Comparison of ENCODE assay signal across 8 cellular contexts in the genomic region with DNA sequence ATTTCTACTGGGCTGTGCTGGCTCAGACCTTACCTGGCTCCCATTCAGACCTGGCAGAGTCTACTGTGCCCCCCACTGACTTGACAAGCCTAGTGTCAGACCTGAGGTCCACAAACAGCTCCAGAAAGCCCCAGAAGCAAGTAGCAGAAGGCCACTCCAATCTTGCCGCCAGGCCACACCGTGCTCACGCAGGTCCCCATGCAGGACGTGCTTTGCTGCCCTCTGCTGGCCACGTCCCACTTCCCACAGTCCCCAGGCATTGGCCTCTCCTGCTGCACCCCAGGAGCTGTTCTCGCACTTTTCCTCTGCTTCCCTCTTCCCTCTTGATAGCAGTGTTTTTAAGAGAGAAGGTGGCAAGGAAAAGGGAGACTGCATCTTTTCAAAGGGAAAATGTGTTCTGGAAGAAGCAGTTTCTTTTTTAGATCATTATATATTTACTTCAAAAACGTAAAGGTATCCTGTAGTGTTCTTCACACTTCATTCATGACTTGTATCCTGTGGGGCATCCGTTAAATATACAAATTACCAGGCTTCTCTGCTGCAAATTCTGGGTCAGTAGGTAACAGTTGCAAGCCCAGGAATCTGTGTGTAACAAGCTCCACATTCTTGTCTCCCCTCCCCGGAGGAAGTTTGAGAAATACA.
DNase-seq lines count a peak whose midpoint lies in the region; ATAC-seq and TF ChIP-seq lines count a peak whose summit lies in the region.

No MANE protein-coding gene starts in this region.

- H3K27ac ChIP-seq in PC-9 (no peak overlapping the region), fibroblast of lung (ENCODE audit: insufficient read depth, low read length) (no peak overlapping the region), neural cell (ENCODE audit: low read length) (no peak overlapping the region)

- peaks cover 54% of the 10 kb centered on the region for H3K27me3 ChIP-seq in PC-9 (ENCODE audit: insufficient read depth, low read depth)
- H3K27me3 ChIP-seq in fibroblast of lung (ENCODE audit: control insufficient read depth, insufficient read depth, low read length) = peaks cover 3% of the 10 kb centered on the region
- no peaks in the 10 kb centered on the region for H3K27me3 ChIP-seq in neural cell (ENCODE audit: insufficient read depth, low read depth, low read length)

- POLR2A ChIA-PET in PC-9 (lab: Charles Lee; ENCODE audit: unreplicated experiment) = no interaction called here

- no peaks in the 10 kb centered on the region for H4K20me1 ChIP-seq in PC-9 (ENCODE audit: insufficient read depth)
- H4K20me1 ChIP-seq in fibroblast of lung (ENCODE audit: control insufficient read depth, extremely low read depth, insufficient read depth, low read length) = no peaks in the 10 kb centered on the region
- no peaks in the 10 kb centered on the region for H4K20me1 ChIP-seq in neural cell (ENCODE audit: insufficient read depth)

- intact Hi-C loops in PC-9 (cut with micrococcal nuclease; ENCODE audit: unreplicated experiment) = no loop called here

- no peak overlapping the region for H3K9ac ChIP-seq in fibroblast of lung (ENCODE audit: insufficient read depth, low read length)
- H3K9ac ChIP-seq in neural cell (ENCODE audit: low read length) = no peak overlapping the region

- no peaks in the 10 kb centered on the region for H3K36me3 Mint-ChIP-seq in activated T-cell treated with anti-CD3 and anti-CD28 coated beads, Interleukin-2, amount 50 U/mL, for 24 hours (ENCODE audit: low read depth)

- H3K4me2 ChIP-seq in PC-9 = no peak overlapping the region
- no peak overlapping the region for H3K4me2 ChIP-seq in fibroblast of lung (ENCODE audit: extremely low read depth, insufficient read depth, low read length)
- no peak overlapping the region for H3K4me2 ChIP-seq in neural cell (ENCODE audit: low read length)

- H3K79me2 ChIP-seq in PC-9 (ENCODE audit: low read depth) = no peaks in the 10 kb centered on the region
- no peaks in the 10 kb centered on the region for H3K79me2 ChIP-seq in fibroblast of lung (ENCODE audit: control insufficient read depth, insufficient read depth, low read length)
- H3K79me2 ChIP-seq in neural cell (replicated peaks; ENCODE audit: insufficient read depth, low read length) = no peaks in the 10 kb centered on the region

- peaks cover 7% of the 10 kb centered on the region for H3K4me1 Mint-ChIP-seq in activated T-cell treated with anti-CD3 and anti-CD28 coated beads, Interleukin-2, amount 50 U/mL, for 24 hours (ENCODE audit: low read depth)
- H3K4me1 Mint-ChIP-seq in stimulated activated naive CD8-positive, alpha-beta T cell treated with anti-CD3 and anti-CD28 coated beads, Interleukin-15, amount 100 ng/mL, for 72 hours = peaks cover 9% of the 10 kb centered on the region

- H3K4me3 ChIP-seq in Jurkat, Clone E6-1 (ENCODE audit: low read length) = no peak overlapping the region
- H3K4me3 ChIP-seq in PC-9 (no peak overlapping the region), fibroblast of lung (replicated peaks in 1 of 4; ENCODE audit: control extremely low read depth in 1 of 4, insufficient read depth in 1 of 4, low read depth in 3 of 4, low read length in 4 of 4) (no peak overlapping the region), neural cell (ENCODE audit: low read length) (no peak overlapping the region)

- H3K9me3 ChIP-seq in PC-9 (ENCODE audit: insufficient read depth, low read depth) (no peaks in the 10 kb centered on the region), fibroblast of lung (ENCODE audit: control insufficient read depth, insufficient read depth, low read depth, low read length) (no peaks in the 10 kb centered on the region), neural cell (ENCODE audit: low read length) (no peaks in the 10 kb centered on the region)

- H3K4me1 ChIP-seq in PC-9 (replicated peaks; ENCODE audit: insufficient read depth) (no peaks in the 10 kb centered on the region), fibroblast of lung (ENCODE audit: control insufficient read depth, extremely low read depth, insufficient read depth, low read length) (no peaks in the 10 kb centered on the region)

- TF ChIP-seq CTCF in PC-9 (conservative IDR thresholded peaks at IDR 0.05) (peak; percentile 89), fibroblast of lung (conservative IDR thresholded peaks at IDR 0.05 in 1 of 2, IDR thresholded peaks at IDR 0.05 in 1 of 2; ENCODE audit: low read depth in 1 of 2, low read length in 2 of 2) (peak; percentile 77 to 98), neural cell (IDR thresholded peaks at IDR 0.05; ENCODE audit: poor library complexity, severe bottlenecking) (peak; percentile 75)

- no peak overlapping the region for H3K4me3 Mint-ChIP-seq in activated T-cell treated with anti-CD3 and anti-CD28 coated beads, Interleukin-2, amount 50 U/mL, for 24 hours
- H3K4me3 Mint-ChIP-seq in stimulated activated naive CD8-positive, alpha-beta T cell treated with anti-CD3 and anti-CD28 coated beads, Interleukin-15, amount 100 ng/mL, for 72 hours = no peak overlapping the region

- H2AFZ ChIP-seq in PC-9 = peak overlapping the region; percentile 5; the same call in 1 of the 2 replicates
- H2AFZ ChIP-seq in fibroblast of lung (ENCODE audit: low read length) = no peak overlapping the region
- H2AFZ ChIP-seq in neural cell (ENCODE audit: low read depth, low read length) = no peak overlapping the region

- no TSS peak for BruUV-seq in PC-9 (replicated peaks; lab: Mats Ljungman, UMichigan)

- H3K9me3 Mint-ChIP-seq in activated T-cell treated with anti-CD3 and anti-CD28 coated beads, Interleukin-2, amount 50 U/mL, for 24 hours = no peaks in the 10 kb centered on the region
- H3K9me3 Mint-ChIP-seq in stimulated activated naive CD8-positive, alpha-beta T cell treated with anti-CD3 and anti-CD28 coated beads, Interleukin-15, amount 100 ng/mL, for 72 hours = no peaks in the 10 kb centered on the region

- H3K27ac Mint-ChIP-seq in activated T-cell treated with anti-CD3 and anti-CD28 coated beads, Interleukin-2, amount 50 U/mL, for 24 hours = no peak overlapping the region
- H3K27ac Mint-ChIP-seq in stimulated activated naive CD8-positive, alpha-beta T cell treated with anti-CD3 and anti-CD28 coated beads, Interleukin-15, amount 100 ng/mL, for 72 hours = peak overlapping the region in 1 of 2 donors; percentile 34

- TF ChIP-seq EP300 in neural cell (conservative IDR thresholded peaks at IDR 0.05; ENCODE audit: poor library complexity, severe bottlenecking) = no peak

- H3K9me2 ChIP-seq in PC-9 (ENCODE audit: insufficient read depth) = no peaks in the 10 kb centered on the region
- no peaks in the 10 kb centered on the region for H3K9me2 ChIP-seq in neural cell (ENCODE audit: insufficient read depth, low read length)

- peak; percentile 69 for DNase-seq in EH (ENCODE audit: low read depth)
- peak; percentile 55 for DNase-seq in Jurkat, Clone E6-1 (ENCODE audit: low read depth, low spot score)
- peak; percentile 61 to 82 for DNase-seq in PC-9
- peak; percentile 86 for DNase-seq in activated T-cell treated with anti-CD3 and anti-CD28 coated beads, Interleukin-2, amount 50 U/mL, for 24 hours
- DNase-seq in fibroblast of lung (ENCODE audit: low read depth in 2 of 2) = peak; percentile 51 to 63
- peak; percentile 71 to 78 for DNase-seq in stimulated activated naive CD8-positive, alpha-beta T cell treated with anti-CD3 and anti-CD28 coated beads, Interleukin-15, amount 100 ng/mL, for 72 hours

- H3K36me3 ChIP-seq in PC-9 (ENCODE audit: low read depth) (no peaks in the 10 kb centered on the region), fibroblast of lung (ENCODE audit: control insufficient read depth, insufficient read depth, low read length) (no peaks in the 10 kb centered on the region), neural cell (ENCODE audit: insufficient read depth, low read length) (no peaks in the 10 kb centered on the region)

- peak; percentile 74 for TF ChIP-seq RAD21 in neural cell (conservative IDR thresholded peaks at IDR 0.05)

- peak; percentile 97 for ATAC-seq in GM21737 (IDR thresholded peaks at IDR 0.05; ENCODE audit: unreplicated experiment)
- peak; percentile 98 for ATAC-seq in stimulated activated naive CD8-positive, alpha-beta T cell treated with anti-CD3 and anti-CD28 coated beads, Interleukin-15, amount 100 ng/mL, for 72 hours

- peaks cover 3% of the 10 kb centered on the region for H3K27me3 Mint-ChIP-seq in activated T-cell treated with anti-CD3 and anti-CD28 coated beads, Interleukin-2, amount 50 U/mL, for 24 hours
- H3K27me3 Mint-ChIP-seq in stimulated activated naive CD8-positive, alpha-beta T cell treated with anti-CD3 and anti-CD28 coated beads, Interleukin-15, amount 100 ng/mL, for 72 hours = peaks cover 8% of the 10 kb centered on the region

- CTCF ChIA-PET in PC-9 (lab: Charles Lee) = interaction anchor here (0.6 kb wide), 4 partner anchors 114 to 1562 kb away, joined by 3 to 7 read pairs (median 5); no protein-coding TSS in a partner anchor

- H3F3A ChIP-seq in PC-9 (ENCODE audit: insufficient read depth, low read depth) = no peaks in the 10 kb centered on the region
- H3F3A ChIP-seq in neural cell (ENCODE audit: insufficient read depth, low read length, poor library complexity, severe bottlenecking) = no peaks in the 10 kb centered on the region

TF ChIP-seq in neural cell, 6 proteins besides CTCF, POLR2A, EP300 and RAD21:
- TF ChIP-seq, protein P1, sequence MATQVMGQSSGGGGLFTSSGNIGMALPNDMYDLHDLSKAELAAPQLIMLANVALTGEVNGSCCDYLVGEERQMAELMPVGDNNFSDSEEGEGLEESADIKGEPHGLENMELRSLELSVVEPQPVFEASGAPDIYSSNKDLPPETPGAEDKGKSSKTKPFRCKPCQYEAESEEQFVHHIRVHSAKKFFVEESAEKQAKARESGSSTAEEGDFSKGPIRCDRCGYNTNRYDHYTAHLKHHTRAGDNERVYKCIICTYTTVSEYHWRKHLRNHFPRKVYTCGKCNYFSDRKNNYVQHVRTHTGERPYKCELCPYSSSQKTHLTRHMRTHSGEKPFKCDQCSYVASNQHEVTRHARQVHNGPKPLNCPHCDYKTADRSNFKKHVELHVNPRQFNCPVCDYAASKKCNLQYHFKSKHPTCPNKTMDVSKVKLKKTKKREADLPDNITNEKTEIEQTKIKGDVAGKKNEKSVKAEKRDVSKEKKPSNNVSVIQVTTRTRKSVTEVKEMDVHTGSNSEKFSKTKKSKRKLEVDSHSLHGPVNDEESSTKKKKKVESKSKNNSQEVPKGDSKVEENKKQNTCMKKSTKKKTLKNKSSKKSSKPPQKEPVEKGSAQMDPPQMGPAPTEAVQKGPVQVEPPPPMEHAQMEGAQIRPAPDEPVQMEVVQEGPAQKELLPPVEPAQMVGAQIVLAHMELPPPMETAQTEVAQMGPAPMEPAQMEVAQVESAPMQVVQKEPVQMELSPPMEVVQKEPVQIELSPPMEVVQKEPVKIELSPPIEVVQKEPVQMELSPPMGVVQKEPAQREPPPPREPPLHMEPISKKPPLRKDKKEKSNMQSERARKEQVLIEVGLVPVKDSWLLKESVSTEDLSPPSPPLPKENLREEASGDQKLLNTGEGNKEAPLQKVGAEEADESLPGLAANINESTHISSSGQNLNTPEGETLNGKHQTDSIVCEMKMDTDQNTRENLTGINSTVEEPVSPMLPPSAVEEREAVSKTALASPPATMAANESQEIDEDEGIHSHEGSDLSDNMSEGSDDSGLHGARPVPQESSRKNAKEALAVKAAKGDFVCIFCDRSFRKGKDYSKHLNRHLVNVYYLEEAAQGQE (IDR thresholded peaks at IDR 0.05; ENCODE audit: borderline replicate concordance) = no peak
- peak; percentile 80 for TF ChIP-seq SMC3 (conservative IDR thresholded peaks at IDR 0.05; ENCODE audit: poor library complexity)
